In genomic region chr12:124441443-124442190, GRCh38 we compare ENCODE assay signal across 9 cellular contexts.
DNase-seq lines count a peak whose midpoint lies in the region; ATAC-seq and TF ChIP-seq lines count a peak whose summit lies in the region.
"Had no signal": no experiment of that assay in that cellular context is flagged by ENCODE, and none has a peak within 500 bp of the region (broad histone marks: within the 10 kb centered on the region; RNA-seq: fewer than 3 reads in every experiment).

No MANE protein-coding gene starts in this region.

- H3K36me3 Mint-ChIP-seq in naive thymus-derived CD4-positive, alpha-beta T cell, result peaks cover 2 to 28% (median 20%) of the 10 kb centered on the region in 5 donors
- peaks cover 19% of the 10 kb centered on the region for H3K36me3 Mint-ChIP-seq in activated CD4-positive, alpha-beta T cell treated with anti-CD3 and anti-CD28 coated beads for 36 hours (ENCODE audit: low read depth)

- no peak for TF ChIP-seq CTCF in AG09319 (IDR thresholded peaks at IDR 0.05; ENCODE audit: low read depth, low read length)

- no peaks in the 10 kb centered on the region for H3K27me3 ChIP-seq in duodenal mucosa (ENCODE audit: control insufficient read depth in 1 of 2, insufficient read depth in 2 of 2, low read length in 2 of 2)
- H3K27me3 ChIP-seq in naive thymus-derived CD4-positive, alpha-beta T cell (ENCODE audit: control insufficient read depth in 2 of 2, insufficient read depth in 2 of 2, low read length in 2 of 2), result no peaks in the 10 kb centered on the region

- POLR2A ChIA-PET in naive thymus-derived CD4-positive, alpha-beta T cell (lab: Charles Lee), result no interaction called here
- POLR2A ChIA-PET in activated CD4-positive, alpha-beta T cell treated with anti-CD3 and anti-CD28 coated beads for 36 hours (lab: Charles Lee), result interaction anchor here (1.1 kb wide), 1 partner anchor 16 kb away, joined by 6 read pairs; no protein-coding TSS in a partner anchor

- DNase-seq in AG09319 (ENCODE audit: extremely low read depth, low read depth), result peak; percentile 56
- peak; percentile 35 for DNase-seq in MV-4-11 (lab: John Stamatoyannopoulos, UW)
- DNase-seq in naive thymus-derived CD4-positive, alpha-beta T cell, result no peak
- DNase-seq in activated CD4-positive, alpha-beta T cell treated with anti-CD3 and anti-CD28 coated beads for 36 hours, result no peak
- DNase-seq in iPS-NIHi7 (ENCODE audit: extremely low spot score), result no peak

- peaks cover 0 to 27% (median 15%) of the 10 kb centered on the region in 7 donors for H3K4me1 Mint-ChIP-seq in naive thymus-derived CD4-positive, alpha-beta T cell
- H3K4me1 Mint-ChIP-seq in activated CD4-positive, alpha-beta T cell treated with anti-CD3 and anti-CD28 coated beads for 36 hours, result peaks cover 2% of the 10 kb centered on the region

- no peaks in the 10 kb centered on the region for H3K4me1 ChIP-seq in duodenal mucosa (ENCODE audit: control insufficient read depth in 1 of 2, insufficient read depth in 2 of 2, low read length in 2 of 2)
- H3K4me1 ChIP-seq in naive thymus-derived CD4-positive, alpha-beta T cell (ENCODE audit: control insufficient read depth in 2 of 2, insufficient read depth in 2 of 2, low read length in 2 of 2), result peaks cover 0 to 10% of the 10 kb centered on the region in 2 donors

- no peaks in the 10 kb centered on the region for H3K27me3 Mint-ChIP-seq in naive thymus-derived CD4-positive, alpha-beta T cell
- no peaks in the 10 kb centered on the region for H3K27me3 Mint-ChIP-seq in activated CD4-positive, alpha-beta T cell treated with anti-CD3 and anti-CD28 coated beads for 36 hours

- peak overlapping the region in 5 of 9 donors; percentile 13 to 72 (median 64) for H3K27ac Mint-ChIP-seq in naive thymus-derived CD4-positive, alpha-beta T cell
- no peak overlapping the region for H3K27ac Mint-ChIP-seq in activated CD4-positive, alpha-beta T cell treated with anti-CD3 and anti-CD28 coated beads for 36 hours

- H3K4me3 ChIP-seq in duodenal mucosa (ENCODE audit: low read depth in 1 of 2, low read length in 2 of 2), result no peak overlapping the region
- H3K4me3 ChIP-seq in naive thymus-derived CD4-positive, alpha-beta T cell (ENCODE audit: low read length), result no peak overlapping the region

- H3K9me3 ChIP-seq in duodenal mucosa (ENCODE audit: control insufficient read depth in 1 of 2, low read length in 2 of 2), result no peaks in the 10 kb centered on the region
- H3K9me3 ChIP-seq in naive thymus-derived CD4-positive, alpha-beta T cell (ENCODE audit: control insufficient read depth in 2 of 3, low read length in 3 of 3), result no peaks in the 10 kb centered on the region

- no peaks in the 10 kb centered on the region for H3K9me3 Mint-ChIP-seq in naive thymus-derived CD4-positive, alpha-beta T cell
- no peaks in the 10 kb centered on the region for H3K9me3 Mint-ChIP-seq in activated CD4-positive, alpha-beta T cell treated with anti-CD3 and anti-CD28 coated beads for 36 hours (ENCODE audit: low read depth)

- intact Hi-C loops in naive thymus-derived CD4-positive, alpha-beta T cell (cut with micrococcal nuclease), result no loop called here
- intact Hi-C loops in activated CD4-positive, alpha-beta T cell treated with anti-CD3 and anti-CD28 coated beads for 36 hours (cut with DNase I, micrococcal nuclease), result no loop called here

- no peak for ATAC-seq in naive thymus-derived CD4-positive, alpha-beta T cell
- no peak for ATAC-seq in GM18511 (IDR thresholded peaks at IDR 0.05; ENCODE audit: unreplicated experiment)
- ATAC-seq in activated CD4-positive, alpha-beta T cell treated with anti-CD3 and anti-CD28 coated beads for 36 hours, result no peak
- no peak for ATAC-seq in GM21529 (IDR thresholded peaks at IDR 0.05; ENCODE audit: unreplicated experiment)

- no peak overlapping the region for H3K9ac ChIP-seq in duodenal mucosa (ENCODE audit: low read depth in 1 of 2, low read length in 2 of 2)

- H3K4me3 Mint-ChIP-seq in naive thymus-derived CD4-positive, alpha-beta T cell, result no peak overlapping the region
- H3K4me3 Mint-ChIP-seq in activated CD4-positive, alpha-beta T cell treated with anti-CD3 and anti-CD28 coated beads for 36 hours, result no peak overlapping the region

- H3K36me3 ChIP-seq in duodenal mucosa (ENCODE audit: control insufficient read depth in 1 of 2, insufficient read depth in 2 of 2, low read length in 2 of 2), result peaks cover 13 to 33% of the 10 kb centered on the region in 2 donors
- H3K36me3 ChIP-seq in naive thymus-derived CD4-positive, alpha-beta T cell (ENCODE audit: control insufficient read depth in 2 of 3, insufficient read depth in 3 of 3, low read length in 3 of 3), result peaks cover 0 to 71% (median 0%) of the 10 kb centered on the region in 3 experiments

- H3K27ac ChIP-seq in duodenal mucosa (ENCODE audit: low read depth, low read length), result peak overlapping the region; percentile 12
- no peak overlapping the region for H3K27ac ChIP-seq in naive thymus-derived CD4-positive, alpha-beta T cell (ENCODE audit: low read depth, low read length)
- H3K27ac ChIP-seq: HL-60 had no signal

- CTCF ChIA-PET in naive thymus-derived CD4-positive, alpha-beta T cell (lab: Charles Lee), result no interaction called here
- CTCF ChIA-PET in activated CD4-positive, alpha-beta T cell treated with anti-CD3 and anti-CD28 coated beads for 36 hours (lab: Charles Lee), result no interaction called here

Comparison
In these comparisons a context has a peak if more than half of its experiments do, and no peak if none do; other contexts are left out.
1. DNase-seq: peak in AG09319 (single experiment) and MV-4-11 (single experiment); none in naive thymus-derived CD4-positive, alpha-beta T cell (0 of 9), activated CD4-positive, alpha-beta T cell treated with anti-CD3 and anti-CD28 coated beads for 36 hours (single experiment) and iPS-NIHi7 (single experiment).